In genomic region chr9:79592736-79593493, GRCh38 we compare ENCODE assay signal across 12 cellular contexts. TPM values are rescaled to one million over a fixed set of nuclear protein-coding genes. Genes with fewer than 3 reads are reported as not detected.
DNase-seq lines count a peak whose midpoint lies in the region; ATAC-seq, FAIRE-seq and TF ChIP-seq lines count a peak whose summit lies in the region.
"Had no signal": no experiment of that assay in that cellular context is flagged by ENCODE, and none has a peak within 500 bp of the region (broad histone marks: within the 10 kb centered on the region; RNA-seq: fewer than 3 reads in every experiment).

No MANE protein-coding gene starts in this region.

- no peaks in the 10 kb centered on the region for H3K27me3 ChIP-seq in naive thymus-derived CD4-positive, alpha-beta T cell (ENCODE audit: control insufficient read depth in 2 of 2, insufficient read depth in 2 of 2, low read length in 2 of 2)

- H3K27ac ChIP-seq in naive thymus-derived CD4-positive, alpha-beta T cell (ENCODE audit: low read depth, low read length), result no peak overlapping the region

- peak; percentile 39 for FAIRE-seq in GM18507 (lab: Jason Lieb, UNC)
- FAIRE-seq: astrocyte had no signal

- CTCF ChIA-PET in activated B cell treated with CpG ODN at 0.5 μM for 24 hours (lab: Charles Lee), result no interaction called here
- CTCF ChIA-PET in naive thymus-derived CD4-positive, alpha-beta T cell (lab: Charles Lee), result interaction anchor here (0.6 to 0.8 kb wide), 2 partner anchors 21 to 51 kb away, joined by 4 read pairs; partner anchors contain the start of gene TLE4

- ATAC-seq in HG02884 (IDR thresholded peaks at IDR 0.05; ENCODE audit: unreplicated experiment), result peak; percentile 50
- no peak for ATAC-seq in activated B cell treated with CpG ODN at 0.5 μM for 24 hours (ENCODE audit: low read depth)
- ATAC-seq in naive thymus-derived CD4-positive, alpha-beta T cell, result peak; percentile 80
- no peak for ATAC-seq in stimulated activated memory B cell treated with anti-CD40 and anti-IgM and Interleukin-4, amounts not matched to agents 10 μg/mL and 1 μg/mL and 100 μg/mL, for 72 hours

- POLR2A ChIA-PET in activated B cell treated with CpG ODN at 0.5 μM for 24 hours (lab: Charles Lee), result interaction anchor here (0.7 to 0.8 kb wide), 2 partner anchors 10 to 23 kb away, joined by 3 read pairs; no protein-coding TSS in a partner anchor
- POLR2A ChIA-PET in naive thymus-derived CD4-positive, alpha-beta T cell (lab: Charles Lee), result interaction anchor here (0.7 to 1.4 kb wide), 5 partner anchors 10 to 379 kb away, joined by 3 to 5 read pairs (median 5); no protein-coding TSS in a partner anchor

- peaks cover 2% of the 10 kb centered on the region for H3K9me3 Mint-ChIP-seq in activated B cell treated with CpG ODN at 0.5 μM for 24 hours
- no peaks in the 10 kb centered on the region for H3K9me3 Mint-ChIP-seq in naive thymus-derived CD4-positive, alpha-beta T cell
- peaks cover 2% of the 10 kb centered on the region for H3K9me3 Mint-ChIP-seq in stimulated activated memory B cell treated with anti-CD40 and anti-IgM and Interleukin-4, amounts not matched to agents 10 μg/mL and 1 μg/mL and 100 μg/mL, for 72 hours

- no peak overlapping the region for H3K27ac Mint-ChIP-seq in activated B cell treated with CpG ODN at 0.5 μM for 24 hours
- peak overlapping the region in 6 of 9 donors; percentile 28 to 76 (median 58) for H3K27ac Mint-ChIP-seq in naive thymus-derived CD4-positive, alpha-beta T cell
- no peak overlapping the region for H3K27ac Mint-ChIP-seq in stimulated activated memory B cell treated with anti-CD40 and anti-IgM and Interleukin-4, amounts not matched to agents 10 μg/mL and 1 μg/mL and 100 μg/mL, for 72 hours

- peaks cover 60% of the 10 kb centered on the region for H3K4me1 Mint-ChIP-seq in activated B cell treated with CpG ODN at 0.5 μM for 24 hours
- peaks cover 50 to 89% (median 86%) of the 10 kb centered on the region in 7 donors for H3K4me1 Mint-ChIP-seq in naive thymus-derived CD4-positive, alpha-beta T cell
- H3K4me1 Mint-ChIP-seq in stimulated activated memory B cell treated with anti-CD40 and anti-IgM and Interleukin-4, amounts not matched to agents 10 μg/mL and 1 μg/mL and 100 μg/mL, for 72 hours, result peaks cover 61% of the 10 kb centered on the region

- H3K4me3 Mint-ChIP-seq in activated B cell treated with CpG ODN at 0.5 μM for 24 hours, result peak overlapping the region; percentile 33
- peak overlapping the region in 9 of 10 donors; percentile 45 to 78 (median 69) for H3K4me3 Mint-ChIP-seq in naive thymus-derived CD4-positive, alpha-beta T cell
- no peak overlapping the region for H3K4me3 Mint-ChIP-seq in stimulated activated memory B cell treated with anti-CD40 and anti-IgM and Interleukin-4, amounts not matched to agents 10 μg/mL and 1 μg/mL and 100 μg/mL, for 72 hours

- H3K36me3 Mint-ChIP-seq in activated B cell treated with CpG ODN at 0.5 μM for 24 hours (ENCODE audit: low read depth), result peaks cover 19% of the 10 kb centered on the region
- peaks cover 4 to 36% (median 15%) of the 10 kb centered on the region in 5 donors for H3K36me3 Mint-ChIP-seq in naive thymus-derived CD4-positive, alpha-beta T cell
- peaks cover 43% of the 10 kb centered on the region for H3K36me3 Mint-ChIP-seq in stimulated activated memory B cell treated with anti-CD40 and anti-IgM and Interleukin-4, amounts not matched to agents 10 μg/mL and 1 μg/mL and 100 μg/mL, for 72 hours

- intact Hi-C loops in activated B cell treated with CpG ODN at 0.5 μM for 24 hours (cut with micrococcal nuclease), result loop anchor here (2.0 kb wide), 1 partner anchor 20 kb away; no protein-coding TSS in a partner anchor
- intact Hi-C loops in naive thymus-derived CD4-positive, alpha-beta T cell (cut with micrococcal nuclease), result loop anchor here (1.0 to 2.0 kb wide), 3 partner anchors 11 to 32 kb away; partner anchors contain the start of gene TLE4 (in 1 of the 2)

- no peak for DNase-seq in GM18507 (ENCODE audit: extremely low spot score, insufficient read length, low read depth)
- no peak for DNase-seq in activated B cell treated with CpG ODN at 0.5 μM for 24 hours
- peak in 7 of 9 donors; percentile 26 to 65 (median 59) for DNase-seq in naive thymus-derived CD4-positive, alpha-beta T cell
- DNase-seq in SKM-1 treated with dmso at 0.1 percent for 144 hours (lab: John Stamatoyannopoulos, UW; ENCODE audit: unreplicated experiment), result no peak
- DNase-seq in NCI-H82 treated with DMSO at 0.1 percent for 48 hours (lab: John Stamatoyannopoulos, UW; ENCODE audit: unreplicated experiment), result no peak
- no peak for DNase-seq in putamen (ENCODE audit: low spot score)
- DNase-seq: NCI-H446, T-helper 9 cell had no signal

- H3K27me3 Mint-ChIP-seq in activated B cell treated with CpG ODN at 0.5 μM for 24 hours, result no peaks in the 10 kb centered on the region
- peaks cover 0 to 33% (median 0%) of the 10 kb centered on the region in 5 donors for H3K27me3 Mint-ChIP-seq in naive thymus-derived CD4-positive, alpha-beta T cell
- no peaks in the 10 kb centered on the region for H3K27me3 Mint-ChIP-seq in stimulated activated memory B cell treated with anti-CD40 and anti-IgM and Interleukin-4, amounts not matched to agents 10 μg/mL and 1 μg/mL and 100 μg/mL, for 72 hours

- no peak for TF ChIP-seq CTCF in activated B cell treated with CpG ODN at 0.5 μM for 24 hours (IDR thresholded peaks at IDR 0.05)

- H3K4me3 ChIP-seq in naive thymus-derived CD4-positive, alpha-beta T cell (ENCODE audit: low read length), result no peak overlapping the region
- H3K4me3 ChIP-seq: skin epidermis had no signal

- peaks cover 14 to 20% of the 10 kb centered on the region in 2 donors for H3K4me1 ChIP-seq in naive thymus-derived CD4-positive, alpha-beta T cell (ENCODE audit: control insufficient read depth in 2 of 2, insufficient read depth in 2 of 2, low read length in 2 of 2)

- H3K9me3 ChIP-seq in naive thymus-derived CD4-positive, alpha-beta T cell (ENCODE audit: control insufficient read depth in 2 of 3, low read length in 3 of 3), result no peaks in the 10 kb centered on the region

- H3K36me3 ChIP-seq in naive thymus-derived CD4-positive, alpha-beta T cell (ENCODE audit: control insufficient read depth in 2 of 3, insufficient read depth in 3 of 3, low read length in 3 of 3), result no peaks in the 10 kb centered on the region

RNA-seq across cellular contexts. Expression of gene TLE4, which starts 21.1 kb away (rescaled TPM):
- total RNA-seq in activated B cell treated with CpG ODN at 0.5 μM for 24 hours, result 62.6 and 63.9 TPM in 2 replicates
- 100 to 1,000 TPM in 4 of 5 experiments, 10 to 100 TPM in 1; 21.0 to 196 (median 106) TPM for total RNA-seq in naive thymus-derived CD4-positive, alpha-beta T cell
- polyA plus RNA-seq in naive thymus-derived CD4-positive, alpha-beta T cell, result 10 to 100 TPM; 28.1 to 29.7 TPM

Comparison
In these comparisons a context has a peak if more than half of its experiments do, and no peak if none do; other contexts are left out.
1. DNase-seq: peak in naive thymus-derived CD4-positive, alpha-beta T cell (7 of 9); none in GM18507 (single experiment), activated B cell treated with CpG ODN at 0.5 μM for 24 hours (single experiment), SKM-1 treated with dmso at 0.1 percent for 144 hours (single experiment), NCI-H82 treated with DMSO at 0.1 percent for 48 hours (single experiment) and putamen (single experiment).
2. ATAC-seq: peak in HG02884 (single experiment) and naive thymus-derived CD4-positive, alpha-beta T cell (single experiment); none in activated B cell treated with CpG ODN at 0.5 μM for 24 hours (single experiment) and stimulated activated memory B cell treated with anti-CD40 and anti-IgM and Interleukin-4, amounts not matched to agents 10 μg/mL and 1 μg/mL and 100 μg/mL, for 72 hours (single experiment).
3. H3K27ac Mint-ChIP-seq: peak in naive thymus-derived CD4-positive, alpha-beta T cell (6 of 9); none in activated B cell treated with CpG ODN at 0.5 μM for 24 hours (single experiment) and stimulated activated memory B cell treated with anti-CD40 and anti-IgM and Interleukin-4, amounts not matched to agents 10 μg/mL and 1 μg/mL and 100 μg/mL, for 72 hours (single experiment).